Comparison of ENCODE assay signal across 23 cellular contexts in the genomic region with DNA sequence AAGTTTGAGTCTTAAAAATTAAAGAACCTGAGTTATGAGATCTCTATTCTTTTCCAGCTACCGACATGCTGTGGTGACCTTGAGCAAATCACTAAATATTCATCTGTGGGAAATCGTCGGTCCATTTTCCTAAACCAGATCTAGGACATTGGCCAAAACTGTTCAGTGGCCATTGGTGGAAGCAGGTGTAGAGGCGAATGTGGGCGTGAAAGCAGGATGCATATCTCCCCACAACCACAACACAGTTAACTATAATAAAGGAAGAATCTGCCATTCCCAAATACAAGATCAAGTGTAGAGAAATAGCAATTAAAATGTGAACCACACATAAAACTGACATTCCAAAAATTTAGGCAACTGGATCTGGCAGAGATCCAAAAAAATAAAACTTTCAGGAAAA.
"Had no signal": no experiment of that assay in that cellular context is flagged by ENCODE, and none has a peak within 500 bp of the region (broad histone marks: within the 10 kb centered on the region; RNA-seq: fewer than 3 reads in every experiment).

No MANE protein-coding gene starts in this region.

- H3K27ac ChIP-seq: HL-60, SJCRH30 had no signal

- H3K27me3 ChIP-seq: SJCRH30 had no signal

- FAIRE-seq: HTR-8/SVneo had no signal

- H3K9me3 ChIP-seq: SJCRH30 had no signal

- DNase-seq: Karpas-422, KG1, MV-4-11, NCI-H1048, NCI-H1105 treated with DMSO at 0.1 percent for 48 hours, NCI-H1417 treated with DMSO at 0.1 percent for 48 hours, NCI-H146, NCI-H1694 treated with DMSO at 0.1 percent for 48 hours, NCI-H1930, NCI-H2081, NCI-H2107, NCI-H2227 treated with DMSO at 0.1 percent for 48 hours, NCI-H524, NCI-H526 treated with DMSO at 0.1 percent for 48 hours, NCI-H748 treated with DMSO at 0.1 percent for 48 hours, PC-3, SHP77 treated with DMSO at 0.1 percent for 48 hours, SJCRH30 had no signal

- H3K4me3 ChIP-seq: SJCRH30 had no signal

- ATAC-seq: Panc1, PC-3, Right ventricle myocardium inferior, SK-N-SH treated with all-trans-retinoic acid at 6 μM for 48 hours had no signal

- H3K36me3 ChIP-seq: SJCRH30 had no signal
